9 cellular contexts compared by ENCODE assay signal in genomic region chr2:224948859-224949258, GRCh38.
A peak's percentile ranks its signal among the peaks of the same experiment; 100 is the strongest.
DNase-seq lines count a peak whose midpoint lies in the region; ATAC-seq and TF ChIP-seq lines count a peak whose summit lies in the region.
"Had no signal": no experiment of that assay in that cellular context is flagged by ENCODE, and none has a peak within 500 bp of the region (broad histone marks: within the 10 kb centered on the region; RNA-seq: fewer than 3 reads in every experiment).

No MANE protein-coding gene starts in this region.

- no peak for ATAC-seq in HG03139 (IDR thresholded peaks at IDR 0.05; ENCODE audit: unreplicated experiment)

- H3K9me3 ChIP-seq in Loucy (ENCODE audit: insufficient read depth, low read depth, low read length) = no peaks in the 10 kb centered on the region

- no peaks in the 10 kb centered on the region for H3K9me3 Mint-ChIP-seq in activated naive CD8-positive, alpha-beta T cell (ENCODE audit: low read depth)

- H3K4me3 ChIP-seq in Loucy (ENCODE audit: low read length, poor library complexity, severe bottlenecking) = no peak overlapping the region

- peaks cover 31% of the 10 kb centered on the region for H3K79me2 ChIP-seq in Loucy (ENCODE audit: insufficient read depth, low read length)

- no peaks in the 10 kb centered on the region for H3K27me3 Mint-ChIP-seq in activated naive CD8-positive, alpha-beta T cell

- H2AFZ ChIP-seq in Loucy (ENCODE audit: low read length) = no peak overlapping the region

- H3K27me3 ChIP-seq in Loucy (ENCODE audit: insufficient read depth, low read length, poor library complexity, severe bottlenecking) = no peaks in the 10 kb centered on the region

- no peak overlapping the region for H3K9ac ChIP-seq in Loucy (ENCODE audit: low read depth, low read length, poor library complexity, severe bottlenecking)

- H3K4me2 ChIP-seq in Loucy (ENCODE audit: low read depth, low read length, poor library complexity, severe bottlenecking) = peak overlapping the region; percentile 90

- peak overlapping the region; percentile 27 for H3K4me3 Mint-ChIP-seq in activated naive CD8-positive, alpha-beta T cell

- H3K4me1 Mint-ChIP-seq in activated naive CD8-positive, alpha-beta T cell (ENCODE audit: low read depth) = peaks cover 82% of the 10 kb centered on the region

- H3F3A ChIP-seq in Loucy (ENCODE audit: low read depth) = peaks cover 9% of the 10 kb centered on the region; the same call in 1 of the 2 replicates

- no peaks in the 10 kb centered on the region for H4K20me1 ChIP-seq in Loucy (ENCODE audit: insufficient read depth, low read length, poor library complexity, severe bottlenecking)

- no peaks in the 10 kb centered on the region for H3K36me3 ChIP-seq in Loucy (ENCODE audit: insufficient read depth, low read length)

- H3K4me1 ChIP-seq in Loucy (ENCODE audit: insufficient read depth, low read length, poor library complexity, severe bottlenecking) = peaks cover 69% of the 10 kb centered on the region

- H3K9me2 ChIP-seq in Loucy (replicated peaks; ENCODE audit: low read depth, low read length) = no peaks in the 10 kb centered on the region

- no peak for TF ChIP-seq CTCF in Loucy (conservative IDR thresholded peaks at IDR 0.05; ENCODE audit: low read length)

- peaks cover 11% of the 10 kb centered on the region for H3K36me3 Mint-ChIP-seq in activated naive CD8-positive, alpha-beta T cell

- peak overlapping the region; percentile 98 for H3K27ac Mint-ChIP-seq in activated naive CD8-positive, alpha-beta T cell

- peak; percentile 51 for DNase-seq in COLO829 (ENCODE audit: low spot score)
- DNase-seq in lung microvascular endothelial cell (ENCODE audit: low read depth in 2 of 2) = peak; percentile 93 to 95
- DNase-seq in T1000 (lab: John Stamatoyannopoulos, UW) = no peak
- DNase-seq in NCI-H2029 (lab: John Stamatoyannopoulos, UW) = no peak
- no peak for DNase-seq in NCI-H524 treated with DMSO at 0.1 percent for 48 hours (lab: John Stamatoyannopoulos, UW)
- DNase-seq: central memory CD4-positive, alpha-beta T cell had no signal

Comparison
In these comparisons a context has a peak if more than half of its experiments do, and no peak if none do; other contexts are left out.
1. DNase-seq: peak in COLO829 (single experiment) and lung microvascular endothelial cell (2 of 2); none in T1000 (single experiment), NCI-H2029 (single experiment) and NCI-H524 treated with DMSO at 0.1 percent for 48 hours (single experiment).